8 cellular contexts compared by ENCODE assay signal in genomic region chr14:104800600-104801283, GRCh38. TPM values are rescaled to one million over a fixed set of nuclear protein-coding genes. Genes with fewer than 3 reads are reported as not detected.
DNase-seq lines count a peak whose midpoint lies in the region; ATAC-seq lines count a peak whose summit lies in the region.

Gene ZBTB42, plus strand, starts transcription at chr14:104801101. Its CDS starts 97 bp downstream, at chr14:104801198.

- peaks cover 20% of the 10 kb centered on the region for H3K4me1 Mint-ChIP-seq in activated CD4-positive, alpha-beta T cell treated with anti-CD3 and anti-CD28 coated beads, Interleukin-2, amount 10 ng/mL, durations not matched to agents 24 days and 14 days
- peaks cover 71% of the 10 kb centered on the region for H3K4me1 Mint-ChIP-seq in stimulated activated memory B cell treated with anti-CD40 and anti-IgM and Interleukin-4, amounts not matched to agents 10 μg/mL and 1 μg/mL and 100 μg/mL, for 72 hours

- peaks cover 48 to 55% of the 10 kb centered on the region in 2 donors for H3K4me1 ChIP-seq in duodenal mucosa (ENCODE audit: control insufficient read depth in 1 of 2, insufficient read depth in 2 of 2, low read length in 2 of 2)

- peak within 1 kb of the TSS; percentile 76 for H3K27ac Mint-ChIP-seq in activated CD4-positive, alpha-beta T cell treated with anti-CD3 and anti-CD28 coated beads, Interleukin-2, amount 10 ng/mL, durations not matched to agents 24 days and 14 days
- peak within 1 kb of the TSS; percentile 75 for H3K27ac Mint-ChIP-seq in stimulated activated memory B cell treated with anti-CD40 and anti-IgM and Interleukin-4, amounts not matched to agents 10 μg/mL and 1 μg/mL and 100 μg/mL, for 72 hours

- peak within 1 kb of the TSS; percentile 75 to 81 for H3K4me3 ChIP-seq in duodenal mucosa (ENCODE audit: low read depth in 1 of 2, low read length in 2 of 2)

- no peaks in the 10 kb centered on the region for H3K9me3 ChIP-seq in duodenal mucosa (ENCODE audit: control insufficient read depth in 1 of 2, low read length in 2 of 2)

- peak; percentile 33 for ATAC-seq in GM21576 (IDR thresholded peaks at IDR 0.05; ENCODE audit: unreplicated experiment)
- ATAC-seq in stimulated activated memory B cell treated with anti-CD40 and anti-IgM and Interleukin-4, amounts not matched to agents 10 μg/mL and 1 μg/mL and 100 μg/mL, for 72 hours, result peak; percentile 61
- ATAC-seq in sciatic nerve, result no peak

- H3K27ac ChIP-seq in duodenal mucosa (ENCODE audit: low read depth, low read length), result peak within 1 kb of the TSS; percentile 81

- peaks cover 1% of the 10 kb centered on the region for H3K27me3 Mint-ChIP-seq in activated CD4-positive, alpha-beta T cell treated with anti-CD3 and anti-CD28 coated beads, Interleukin-2, amount 10 ng/mL, durations not matched to agents 24 days and 14 days
- H3K27me3 Mint-ChIP-seq in stimulated activated memory B cell treated with anti-CD40 and anti-IgM and Interleukin-4, amounts not matched to agents 10 μg/mL and 1 μg/mL and 100 μg/mL, for 72 hours, result no peaks in the 10 kb centered on the region

- intact Hi-C loops in activated CD4-positive, alpha-beta T cell treated with anti-CD3 and anti-CD28 coated beads, Interleukin-2, amount 10 ng/mL, durations not matched to agents 24 days and 14 days (cut with micrococcal nuclease), result loop anchor here (1.0 to 2.0 kb wide), 3 partner anchors 26 to 48 kb away; no protein-coding TSS in a partner anchor
- intact Hi-C loops in sciatic nerve (cut with DNase I), result no loop called here

- H3K36me3 ChIP-seq in duodenal mucosa (ENCODE audit: control insufficient read depth in 1 of 2, insufficient read depth in 2 of 2, low read length in 2 of 2), result no peaks in the 10 kb centered on the region

- DNase-seq in DMS53 treated with DMSO at 0.1 percent for 48 hours (lab: John Stamatoyannopoulos, UW; ENCODE audit: unreplicated experiment) (peak; percentile 74), NCI-H1105 (lab: John Stamatoyannopoulos, UW) (peak; percentile 39), mesenteric fat pad (ENCODE audit: low spot score) (peak; percentile 93), sciatic nerve (ENCODE audit: low spot score) (no peak)
- peak; percentile 94 for DNase-seq in activated CD4-positive, alpha-beta T cell treated with anti-CD3 and anti-CD28 coated beads, Interleukin-2, amount 10 ng/mL, durations not matched to agents 24 days and 14 days

- peaks cover 3% of the 10 kb centered on the region for H3K36me3 Mint-ChIP-seq in activated CD4-positive, alpha-beta T cell treated with anti-CD3 and anti-CD28 coated beads, Interleukin-2, amount 10 ng/mL, durations not matched to agents 24 days and 14 days (ENCODE audit: low read depth)
- H3K36me3 Mint-ChIP-seq in stimulated activated memory B cell treated with anti-CD40 and anti-IgM and Interleukin-4, amounts not matched to agents 10 μg/mL and 1 μg/mL and 100 μg/mL, for 72 hours, result no peaks in the 10 kb centered on the region

- no peaks in the 10 kb centered on the region for H3K9me3 Mint-ChIP-seq in activated CD4-positive, alpha-beta T cell treated with anti-CD3 and anti-CD28 coated beads, Interleukin-2, amount 10 ng/mL, durations not matched to agents 24 days and 14 days
- H3K9me3 Mint-ChIP-seq in stimulated activated memory B cell treated with anti-CD40 and anti-IgM and Interleukin-4, amounts not matched to agents 10 μg/mL and 1 μg/mL and 100 μg/mL, for 72 hours, result no peaks in the 10 kb centered on the region

- H3K27me3 ChIP-seq in duodenal mucosa (ENCODE audit: control insufficient read depth in 1 of 2, insufficient read depth in 2 of 2, low read length in 2 of 2), result no peaks in the 10 kb centered on the region

- H3K4me3 Mint-ChIP-seq in activated CD4-positive, alpha-beta T cell treated with anti-CD3 and anti-CD28 coated beads, Interleukin-2, amount 10 ng/mL, durations not matched to agents 24 days and 14 days, result peak within 1 kb of the TSS; percentile 87
- H3K4me3 Mint-ChIP-seq in stimulated activated memory B cell treated with anti-CD40 and anti-IgM and Interleukin-4, amounts not matched to agents 10 μg/mL and 1 μg/mL and 100 μg/mL, for 72 hours, result peak within 1 kb of the TSS; percentile 94

- peak within 1 kb of the TSS; percentile 76 to 83 for H3K9ac ChIP-seq in duodenal mucosa (ENCODE audit: low read depth in 1 of 2, low read length in 2 of 2)

RNA-seq across cellular contexts. Expression of gene ZBTB42, which starts in this region (rescaled TPM):
- 4.9 and 5.5 TPM in 2 replicates for total RNA-seq in activated CD4-positive, alpha-beta T cell treated with anti-CD3 and anti-CD28 coated beads, Interleukin-2, amount 10 ng/mL, durations not matched to agents 24 days and 14 days
- total RNA-seq in mesenteric fat pad, result 5.9 TPM
- total RNA-seq in sciatic nerve, result 3.6 TPM
